Comparison of ENCODE assay signal across 8 cellular contexts in genomic region chr22:20857247-20857643, GRCh38. TPM values are rescaled to one million over a fixed set of nuclear protein-coding genes. Genes with fewer than 3 reads are reported as not detected.
A peak's percentile ranks its signal among the peaks of the same experiment; 100 is the strongest.
DNase-seq lines count a peak whose midpoint lies in the region; ATAC-seq and TF ChIP-seq lines count a peak whose summit lies in the region.

No MANE protein-coding gene starts in this region.

- H3K36me3 Mint-ChIP-seq in MCF 10A (ENCODE audit: insufficient read depth, unreplicated experiment): peaks cover 10% of the 10 kb centered on the region

- H3K27me3 ChIP-seq in ACC112 (ENCODE audit: insufficient read depth, low read length) (no peaks in the 10 kb centered on the region), HUES6 (ENCODE audit: control insufficient read depth, insufficient read depth, low read length) (no peaks in the 10 kb centered on the region), muscle layer of duodenum (ENCODE audit: low read depth, low read length) (no peaks in the 10 kb centered on the region)

- CTCF ChIA-PET in MCF 10A (lab: Yijun Ruan, JAX): interaction anchor here (0.6 to 1.2 kb wide), 4 partner anchors 10 to 994 kb away, joined by 3 to 5 read pairs (median 4); no protein-coding TSS in a partner anchor

- no peaks in the 10 kb centered on the region for H3K9me3 Mint-ChIP-seq in MCF 10A (ENCODE audit: unreplicated experiment)

- peak overlapping the region; percentile 87 for H3K4me3 Mint-ChIP-seq in MCF 10A (ENCODE audit: unreplicated experiment)

- peak overlapping the region; percentile 15; the same call in 1 of the 2 replicates for H3K27ac ChIP-seq in ACC112 (ENCODE audit: low read depth, low read length)
- H3K27ac ChIP-seq in HUES6 (ENCODE audit: low read depth, low read length): no peak overlapping the region
- peak overlapping the region; percentile 60 for H3K27ac ChIP-seq in muscle layer of duodenum (ENCODE audit: low read length)

- H3K4me1 ChIP-seq in ACC112 (ENCODE audit: control insufficient read depth, insufficient read depth, low read length, unreplicated experiment): peaks cover 12% of the 10 kb centered on the region
- H3K4me1 ChIP-seq in HUES6 (ENCODE audit: control insufficient read depth, insufficient read depth, low read length): peaks cover 24% of the 10 kb centered on the region
- H3K4me1 ChIP-seq in muscle layer of duodenum (ENCODE audit: control insufficient read depth in 1 of 2, insufficient read depth in 2 of 2, low read length in 2 of 2): peaks cover 18 to 35% of the 10 kb centered on the region in 2 donors

- DNase-seq in MCF 10A (ENCODE audit: unreplicated experiment) (no peak), NCI-H345 treated with DMSO at 0.1 percent for 48 hours (lab: John Stamatoyannopoulos, UW; ENCODE audit: unreplicated experiment) (no peak)

- H3K9ac ChIP-seq in HUES6 (ENCODE audit: low read length): peak overlapping the region; percentile 41

- H3K4me3 ChIP-seq in ACC112 (ENCODE audit: low read depth, low read length) (peak overlapping the region; percentile 97), HUES6 (ENCODE audit: low read depth, low read length) (peak overlapping the region; percentile 67), muscle layer of duodenum (ENCODE audit: low read depth in 1 of 2, low read length in 2 of 2) (peak overlapping the region; percentile 74 to 90)

- peaks cover 30% of the 10 kb centered on the region for H3K79me2 ChIP-seq in ACC112 (ENCODE audit: control insufficient read depth, insufficient read depth, low read length, unreplicated experiment)

- H3K9me3 ChIP-seq in HUES6 (ENCODE audit: control insufficient read depth, insufficient read depth, low read depth, low read length) (no peaks in the 10 kb centered on the region), muscle layer of duodenum (ENCODE audit: control insufficient read depth in 1 of 2, low read length in 2 of 2) (no peaks in the 10 kb centered on the region)

- intact Hi-C loops in MCF 10A (cut with micrococcal nuclease): no loop called here

- ATAC-seq in GM18909 (IDR thresholded peaks at IDR 0.05; ENCODE audit: poor library complexity, unreplicated experiment) (no peak), HG03139 (IDR thresholded peaks at IDR 0.05; ENCODE audit: unreplicated experiment) (no peak), HG03521 (IDR thresholded peaks at IDR 0.05; ENCODE audit: unreplicated experiment) (no peak)

- TSS peak; percentile 38 for BruUV-seq in MCF 10A (replicated peaks; lab: Mats Ljungman, UMichigan)

- H2AFZ ChIP-seq in ACC112 (ENCODE audit: low read length, unreplicated experiment): no peak overlapping the region

- POLR2A ChIA-PET in MCF 10A (lab: Yijun Ruan, JAX): interaction anchor here (0.8 to 2.2 kb wide), 5 partner anchors 47 to 63 kb away, joined by 3 to 10 read pairs (median 4); partner anchors contain the start of gene CRKL

- H3K36me3 ChIP-seq in ACC112 (ENCODE audit: insufficient read depth, low read length) (no peaks in the 10 kb centered on the region), HUES6 (ENCODE audit: control insufficient read depth, insufficient read depth, low read length) (no peaks in the 10 kb centered on the region), muscle layer of duodenum (ENCODE audit: control insufficient read depth in 1 of 2, insufficient read depth in 2 of 2, low read length in 2 of 2) (peaks cover 0 to 2% of the 10 kb centered on the region in 2 donors)

- peaks cover 28% of the 10 kb centered on the region for H3K4me1 Mint-ChIP-seq in MCF 10A (ENCODE audit: insufficient read depth, unreplicated experiment)

- H3K27ac Mint-ChIP-seq in MCF 10A (ENCODE audit: low read depth, unreplicated experiment): peak overlapping the region; percentile 88

- no peaks in the 10 kb centered on the region for H3K27me3 Mint-ChIP-seq in MCF 10A (ENCODE audit: insufficient read depth, unreplicated experiment)

- TF ChIP-seq CTCF in MCF 10A (IDR thresholded peaks at IDR 0.05; ENCODE audit: unreplicated experiment): no peak

RNA-seq across cellular contexts. Expression of gene PI4KA, which starts 1.4 kb away (rescaled TPM):
- 39.0 and 41.3 TPM in 2 replicates for total RNA-seq in MCF 10A (2022)

RNA-seq across cellular contexts. Expression of gene SNAP29, which starts 1.6 kb away (rescaled TPM):
- 28.7 and 39.0 TPM in 2 replicates for total RNA-seq in MCF 10A (2022)

RNA-seq across cellular contexts. Expression of gene CRKL, which starts 60.0 kb away (rescaled TPM):
- 74.0 and 76.1 TPM in 2 replicates for total RNA-seq in MCF 10A (2022)
